In genomic region chr5:19837536-19838179, GRCh38 we compare ENCODE assay signal across 20 cellular contexts.
DNase-seq lines count a peak whose midpoint lies in the region.
"Had no signal": no experiment of that assay in that cellular context is flagged by ENCODE, and none has a peak within 500 bp of the region (broad histone marks: within the 10 kb centered on the region; RNA-seq: fewer than 3 reads in every experiment).

No MANE protein-coding gene starts in this region.

- H3K4me3 ChIP-seq in MG63, result no peak overlapping the region
- H3K4me3 ChIP-seq: pancreas, sigmoid colon, upper lobe of left lung had no signal

- peak; percentile 19 for DNase-seq in A172 (ENCODE audit: low spot score)
- peak; percentile 39 for DNase-seq in HCEC 1CT
- peak; percentile 76 for DNase-seq in NCI-H524 treated with DMSO at 0.1 percent for 48 hours (lab: John Stamatoyannopoulos, UW)
- DNase-seq in inferior parietal cortex (ENCODE audit: extremely low spot score), result peak; percentile 40
- DNase-seq in MG63, result no peak
- DNase-seq in NCI-H1436 treated with DMSO at 0.1 percent for 48 hours (lab: John Stamatoyannopoulos, UW), result no peak
- DNase-seq in NCI-H510A (lab: John Stamatoyannopoulos, UW), result no peak
- DNase-seq in NCI-H748 treated with DMSO at 0.1 percent for 48 hours (lab: John Stamatoyannopoulos, UW), result no peak
- DNase-seq: 8988T; activated CD8-positive, alpha-beta T cell treated with anti-CD3 and anti-CD28 coated beads for 36 hours; activated naive CD4-positive, alpha-beta T cell treated with anti-CD3 and anti-CD28 coated beads, Interleukin-2, amount 10 ng/mL, durations not matched to agents 7 days and 5 days; activated T-cell treated with anti-CD3 and anti-CD28 coated beads, Interleukin-2, amount 50 U/mL, for 1 hour; endodermal cell; islet precursor cell; naive thymus-derived CD4-positive, alpha-beta T cell; pancreas; sigmoid colon; stimulated activated naive CD8-positive, alpha-beta T cell treated with anti-CD3 and anti-CD28 coated beads, Interleukin-15, Interleukin-2, amounts not matched to agents 100 U/mL and 50 U/mL, for 24 hours; T-helper 9 cell; upper lobe of left lung had no signal

- no peaks in the 10 kb centered on the region for H3K27me3 ChIP-seq in MG63
- H3K27me3 ChIP-seq: pancreas, sigmoid colon, upper lobe of left lung had no signal

- peaks cover 19% of the 10 kb centered on the region; the same call in 1 of the 2 replicates for H3K9me3 ChIP-seq in MG63
- H3K9me3 ChIP-seq: pancreas had no signal

- H3K36me3 ChIP-seq in MG63, result no peaks in the 10 kb centered on the region; the same call in 1 of the 2 replicates
- H3K36me3 ChIP-seq: pancreas, sigmoid colon, upper lobe of left lung had no signal

Comparison
In these comparisons a context has a peak if more than half of its experiments do, and no peak if none do; other contexts are left out.
1. DNase-seq: peak in A172 (single experiment), HCEC 1CT (single experiment), NCI-H524 treated with DMSO at 0.1 percent for 48 hours (single experiment) and inferior parietal cortex (single experiment); none in MG63 (single experiment), NCI-H1436 treated with DMSO at 0.1 percent for 48 hours (single experiment), NCI-H510A (single experiment) and NCI-H748 treated with DMSO at 0.1 percent for 48 hours (single experiment).